Comparison of ENCODE assay signal across 1 cellular context in the genomic region with DNA sequence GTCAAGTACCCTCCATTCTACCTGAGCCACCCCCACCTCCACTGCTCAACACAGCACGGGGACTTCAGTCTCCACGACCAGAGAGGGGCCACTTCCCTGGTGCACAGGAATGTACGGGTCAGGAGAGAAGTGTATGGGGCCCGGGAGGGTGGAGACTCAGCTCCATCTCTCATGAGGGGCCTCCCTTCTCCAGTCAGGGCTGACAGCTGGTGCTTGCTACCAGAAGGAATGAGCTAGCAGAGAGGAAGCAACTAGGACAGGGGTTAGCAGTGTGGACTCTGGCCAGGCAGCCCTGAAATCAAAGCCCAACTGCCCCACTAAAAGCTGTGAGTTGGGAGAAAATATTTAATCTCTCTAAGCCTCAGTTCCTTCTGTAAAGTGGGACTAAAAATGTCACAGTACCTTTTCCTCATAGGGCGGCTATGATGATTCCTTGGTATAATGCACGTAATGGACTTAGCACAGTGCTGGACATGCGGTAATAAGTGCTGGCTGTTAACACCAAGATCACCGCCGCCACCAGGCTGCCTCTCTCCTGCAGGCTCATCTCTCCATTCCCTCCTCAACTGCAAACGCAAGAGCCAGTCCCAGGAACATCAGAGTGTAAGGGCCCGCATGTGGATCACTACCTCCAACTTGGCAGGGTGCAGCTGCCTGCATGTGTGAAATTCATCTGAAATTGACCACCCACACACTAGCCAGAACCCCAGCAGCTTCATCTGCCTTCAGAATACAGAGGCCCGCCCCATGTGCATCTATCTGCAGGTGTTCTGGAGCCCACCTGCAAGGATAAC.
TF ChIP-seq lines count a peak whose summit lies in the region.

No MANE protein-coding gene starts in this region.

TF ChIP-seq in HepG2, 621 proteins besides CTCF, POLR2A, EP300 and RAD21 (continued from another document and continues in another):
- TF ChIP-seq PAF1 (CRISPR knock-in tag; IDR thresholded peaks at IDR 0.05) (no peak), YEATS4 (CRISPR knock-in tag; IDR thresholded peaks at IDR 0.05; ENCODE audit: borderline replicate concordance) (no peak), ZNF777 (CRISPR knock-in tag; IDR thresholded peaks at IDR 0.05) (no peak), HDAC2 (CRISPR knock-in tag; IDR thresholded peaks at IDR 0.05) (peak; percentile 57), ZNF354B (CRISPR knock-in tag; IDR thresholded peaks at IDR 0.05) (no peak), ZNF260 (CRISPR knock-in tag; IDR thresholded peaks at IDR 0.05; ENCODE audit: borderline replicate concordance, low read depth) (no peak), MAF1 (CRISPR knock-in tag; IDR thresholded peaks at IDR 0.05; ENCODE audit: borderline replicate concordance) (no peak), ZNF207 (IDR thresholded peaks at IDR 0.05; ENCODE audit: borderline replicate concordance) (no peak), PCBP2 (optimal IDR thresholded peaks at IDR 0.05; ENCODE audit: low read depth, low read length, poor library complexity, severe bottlenecking) (no peak), ZNF530 (CRISPR knock-in tag; IDR thresholded peaks at IDR 0.05; ENCODE audit: low read depth) (no peak), ZNF292 (CRISPR knock-in tag; IDR thresholded peaks at IDR 0.05; ENCODE audit: borderline replicate concordance, low read depth) (peak; percentile 52; the same call in 1 of the 2 replicates), ZNF263 (CRISPR knock-in tag; IDR thresholded peaks at IDR 0.05) (0 out of 2 replicates have a peak, but pooled peaks have one; percentile 14), MIXL1 (CRISPR knock-in tag; IDR thresholded peaks at IDR 0.05) (no peak), ZSCAN25 (CRISPR knock-in tag; IDR thresholded peaks at IDR 0.05) (no peak), ERF (CRISPR knock-in tag; IDR thresholded peaks at IDR 0.05) (no peak), ZNF143 (CRISPR knock-in tag; IDR thresholded peaks at IDR 0.05) (no peak), JUND (CRISPR knock-in tag; IDR thresholded peaks at IDR 0.05) (no peak), ZFP36L1 (CRISPR knock-in tag; IDR thresholded peaks at IDR 0.05) (no peak), REPIN1 (CRISPR knock-in tag; IDR thresholded peaks at IDR 0.05; ENCODE audit: borderline replicate concordance, low read depth) (no peak), NFATC3 (CRISPR knock-in tag; IDR thresholded peaks at IDR 0.05) (no peak), HOXD1 (CRISPR knock-in tag; IDR thresholded peaks at IDR 0.05) (no peak), HES4 (CRISPR knock-in tag; IDR thresholded peaks at IDR 0.05; ENCODE audit: borderline replicate concordance) (no peak), ARNT2 (CRISPR knock-in tag; IDR thresholded peaks at IDR 0.05; ENCODE audit: low read depth) (no peak), THYN1 (CRISPR knock-in tag; IDR thresholded peaks at IDR 0.05; ENCODE audit: borderline replicate concordance, low read depth) (no peak), PCBP1 (IDR thresholded peaks at IDR 0.05; ENCODE audit: borderline replicate concordance, low read depth, low read length) (no peak), IKZF4 (CRISPR knock-in tag; IDR thresholded peaks at IDR 0.05; ENCODE audit: borderline replicate concordance, low read depth, not compliant biosample characterization) (no peak), HCFC1 (IDR thresholded peaks at IDR 0.05; ENCODE audit: low read depth, low read length) (no peak), PITX1 (CRISPR knock-in tag; IDR thresholded peaks at IDR 0.05) (peak; percentile 47; the same call in 1 of the 2 replicates), HHEX (CRISPR knock-in tag; IDR thresholded peaks at IDR 0.05) (no peak), ESRRA (CRISPR knock-in tag; IDR thresholded peaks at IDR 0.05; ENCODE audit: low read depth) (no peak), ATAD3A (CRISPR knock-in tag; IDR thresholded peaks at IDR 0.05) (no peak), ZC3H13 (CRISPR knock-in tag; IDR thresholded peaks at IDR 0.05) (no peak), ZFP90 (CRISPR knock-in tag; IDR thresholded peaks at IDR 0.05; ENCODE audit: borderline replicate concordance) (peak; percentile 28; the same call in 1 of the 2 replicates), CEBPB (IDR thresholded peaks at IDR 0.05; ENCODE audit: borderline replicate concordance, low read depth, low read length) (no peak), SNRNP70 (IDR thresholded peaks at IDR 0.05; ENCODE audit: low read depth, low read length) (no peak), ZNF589 (CRISPR knock-in tag; conservative IDR thresholded peaks at IDR 0.05) (no peak), MYC (CRISPR knock-in tag; IDR thresholded peaks at IDR 0.05; ENCODE audit: borderline replicate concordance) (no peak), MIER3 (CRISPR knock-in tag; IDR thresholded peaks at IDR 0.05; ENCODE audit: borderline replicate concordance) (no peak)
- TF ChIP-seq, protein P1, sequence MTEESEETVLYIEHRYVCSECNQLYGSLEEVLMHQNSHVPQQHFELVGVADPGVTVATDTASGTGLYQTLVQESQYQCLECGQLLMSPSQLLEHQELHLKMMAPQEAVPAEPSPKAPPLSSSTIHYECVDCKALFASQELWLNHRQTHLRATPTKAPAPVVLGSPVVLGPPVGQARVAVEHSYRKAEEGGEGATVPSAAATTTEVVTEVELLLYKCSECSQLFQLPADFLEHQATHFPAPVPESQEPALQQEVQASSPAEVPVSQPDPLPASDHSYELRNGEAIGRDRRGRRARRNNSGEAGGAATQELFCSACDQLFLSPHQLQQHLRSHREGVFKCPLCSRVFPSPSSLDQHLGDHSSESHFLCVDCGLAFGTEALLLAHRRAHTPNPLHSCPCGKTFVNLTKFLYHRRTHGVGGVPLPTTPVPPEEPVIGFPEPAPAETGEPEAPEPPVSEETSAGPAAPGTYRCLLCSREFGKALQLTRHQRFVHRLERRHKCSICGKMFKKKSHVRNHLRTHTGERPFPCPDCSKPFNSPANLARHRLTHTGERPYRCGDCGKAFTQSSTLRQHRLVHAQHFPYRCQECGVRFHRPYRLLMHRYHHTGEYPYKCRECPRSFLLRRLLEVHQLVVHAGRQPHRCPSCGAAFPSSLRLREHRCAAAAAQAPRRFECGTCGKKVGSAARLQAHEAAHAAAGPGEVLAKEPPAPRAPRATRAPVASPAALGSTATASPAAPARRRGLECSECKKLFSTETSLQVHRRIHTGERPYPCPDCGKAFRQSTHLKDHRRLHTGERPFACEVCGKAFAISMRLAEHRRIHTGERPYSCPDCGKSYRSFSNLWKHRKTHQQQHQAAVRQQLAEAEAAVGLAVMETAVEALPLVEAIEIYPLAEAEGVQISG (CRISPR knock-in tag; IDR thresholded peaks at IDR 0.05): no peak; the same call in 1 of the 2 replicates
- TF ChIP-seq, protein P2, sequence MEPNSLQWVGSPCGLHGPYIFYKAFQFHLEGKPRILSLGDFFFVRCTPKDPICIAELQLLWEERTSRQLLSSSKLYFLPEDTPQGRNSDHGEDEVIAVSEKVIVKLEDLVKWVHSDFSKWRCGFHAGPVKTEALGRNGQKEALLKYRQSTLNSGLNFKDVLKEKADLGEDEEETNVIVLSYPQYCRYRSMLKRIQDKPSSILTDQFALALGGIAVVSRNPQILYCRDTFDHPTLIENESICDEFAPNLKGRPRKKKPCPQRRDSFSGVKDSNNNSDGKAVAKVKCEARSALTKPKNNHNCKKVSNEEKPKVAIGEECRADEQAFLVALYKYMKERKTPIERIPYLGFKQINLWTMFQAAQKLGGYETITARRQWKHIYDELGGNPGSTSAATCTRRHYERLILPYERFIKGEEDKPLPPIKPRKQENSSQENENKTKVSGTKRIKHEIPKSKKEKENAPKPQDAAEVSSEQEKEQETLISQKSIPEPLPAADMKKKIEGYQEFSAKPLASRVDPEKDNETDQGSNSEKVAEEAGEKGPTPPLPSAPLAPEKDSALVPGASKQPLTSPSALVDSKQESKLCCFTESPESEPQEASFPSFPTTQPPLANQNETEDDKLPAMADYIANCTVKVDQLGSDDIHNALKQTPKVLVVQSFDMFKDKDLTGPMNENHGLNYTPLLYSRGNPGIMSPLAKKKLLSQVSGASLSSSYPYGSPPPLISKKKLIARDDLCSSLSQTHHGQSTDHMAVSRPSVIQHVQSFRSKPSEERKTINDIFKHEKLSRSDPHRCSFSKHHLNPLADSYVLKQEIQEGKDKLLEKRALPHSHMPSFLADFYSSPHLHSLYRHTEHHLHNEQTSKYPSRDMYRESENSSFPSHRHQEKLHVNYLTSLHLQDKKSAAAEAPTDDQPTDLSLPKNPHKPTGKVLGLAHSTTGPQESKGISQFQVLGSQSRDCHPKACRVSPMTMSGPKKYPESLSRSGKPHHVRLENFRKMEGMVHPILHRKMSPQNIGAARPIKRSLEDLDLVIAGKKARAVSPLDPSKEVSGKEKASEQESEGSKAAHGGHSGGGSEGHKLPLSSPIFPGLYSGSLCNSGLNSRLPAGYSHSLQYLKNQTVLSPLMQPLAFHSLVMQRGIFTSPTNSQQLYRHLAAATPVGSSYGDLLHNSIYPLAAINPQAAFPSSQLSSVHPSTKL (CRISPR knock-in tag; IDR thresholded peaks at IDR 0.05): peak; percentile 29; the same call in 1 of the 2 replicates
- TF ChIP-seq, protein P3, sequence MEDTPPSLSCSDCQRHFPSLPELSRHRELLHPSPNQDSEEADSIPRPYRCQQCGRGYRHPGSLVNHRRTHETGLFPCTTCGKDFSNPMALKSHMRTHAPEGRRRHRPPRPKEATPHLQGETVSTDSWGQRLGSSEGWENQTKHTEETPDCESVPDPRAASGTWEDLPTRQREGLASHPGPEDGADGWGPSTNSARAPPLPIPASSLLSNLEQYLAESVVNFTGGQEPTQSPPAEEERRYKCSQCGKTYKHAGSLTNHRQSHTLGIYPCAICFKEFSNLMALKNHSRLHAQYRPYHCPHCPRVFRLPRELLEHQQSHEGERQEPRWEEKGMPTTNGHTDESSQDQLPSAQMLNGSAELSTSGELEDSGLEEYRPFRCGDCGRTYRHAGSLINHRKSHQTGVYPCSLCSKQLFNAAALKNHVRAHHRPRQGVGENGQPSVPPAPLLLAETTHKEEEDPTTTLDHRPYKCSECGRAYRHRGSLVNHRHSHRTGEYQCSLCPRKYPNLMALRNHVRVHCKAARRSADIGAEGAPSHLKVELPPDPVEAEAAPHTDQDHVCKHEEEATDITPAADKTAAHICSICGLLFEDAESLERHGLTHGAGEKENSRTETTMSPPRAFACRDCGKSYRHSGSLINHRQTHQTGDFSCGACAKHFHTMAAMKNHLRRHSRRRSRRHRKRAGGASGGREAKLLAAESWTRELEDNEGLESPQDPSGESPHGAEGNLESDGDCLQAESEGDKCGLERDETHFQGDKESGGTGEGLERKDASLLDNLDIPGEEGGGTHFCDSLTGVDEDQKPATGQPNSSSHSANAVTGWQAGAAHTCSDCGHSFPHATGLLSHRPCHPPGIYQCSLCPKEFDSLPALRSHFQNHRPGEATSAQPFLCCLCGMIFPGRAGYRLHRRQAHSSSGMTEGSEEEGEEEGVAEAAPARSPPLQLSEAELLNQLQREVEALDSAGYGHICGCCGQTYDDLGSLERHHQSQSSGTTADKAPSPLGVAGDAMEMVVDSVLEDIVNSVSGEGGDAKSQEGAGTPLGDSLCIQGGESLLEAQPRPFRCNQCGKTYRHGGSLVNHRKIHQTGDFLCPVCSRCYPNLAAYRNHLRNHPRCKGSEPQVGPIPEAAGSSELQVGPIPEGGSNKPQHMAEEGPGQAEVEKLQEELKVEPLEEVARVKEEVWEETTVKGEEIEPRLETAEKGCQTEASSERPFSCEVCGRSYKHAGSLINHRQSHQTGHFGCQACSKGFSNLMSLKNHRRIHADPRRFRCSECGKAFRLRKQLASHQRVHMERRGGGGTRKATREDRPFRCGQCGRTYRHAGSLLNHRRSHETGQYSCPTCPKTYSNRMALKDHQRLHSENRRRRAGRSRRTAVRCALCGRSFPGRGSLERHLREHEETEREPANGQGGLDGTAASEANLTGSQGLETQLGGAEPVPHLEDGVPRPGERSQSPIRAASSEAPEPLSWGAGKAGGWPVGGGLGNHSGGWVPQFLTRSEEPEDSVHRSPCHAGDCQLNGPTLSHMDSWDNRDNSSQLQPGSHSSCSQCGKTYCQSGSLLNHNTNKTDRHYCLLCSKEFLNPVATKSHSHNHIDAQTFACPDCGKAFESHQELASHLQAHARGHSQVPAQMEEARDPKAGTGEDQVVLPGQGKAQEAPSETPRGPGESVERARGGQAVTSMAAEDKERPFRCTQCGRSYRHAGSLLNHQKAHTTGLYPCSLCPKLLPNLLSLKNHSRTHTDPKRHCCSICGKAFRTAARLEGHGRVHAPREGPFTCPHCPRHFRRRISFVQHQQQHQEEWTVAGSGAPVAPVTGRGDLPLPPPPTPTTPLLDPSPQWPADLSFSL (CRISPR knock-in tag; IDR thresholded peaks at IDR 0.05): no peak
- TF ChIP-seq, protein P4, sequence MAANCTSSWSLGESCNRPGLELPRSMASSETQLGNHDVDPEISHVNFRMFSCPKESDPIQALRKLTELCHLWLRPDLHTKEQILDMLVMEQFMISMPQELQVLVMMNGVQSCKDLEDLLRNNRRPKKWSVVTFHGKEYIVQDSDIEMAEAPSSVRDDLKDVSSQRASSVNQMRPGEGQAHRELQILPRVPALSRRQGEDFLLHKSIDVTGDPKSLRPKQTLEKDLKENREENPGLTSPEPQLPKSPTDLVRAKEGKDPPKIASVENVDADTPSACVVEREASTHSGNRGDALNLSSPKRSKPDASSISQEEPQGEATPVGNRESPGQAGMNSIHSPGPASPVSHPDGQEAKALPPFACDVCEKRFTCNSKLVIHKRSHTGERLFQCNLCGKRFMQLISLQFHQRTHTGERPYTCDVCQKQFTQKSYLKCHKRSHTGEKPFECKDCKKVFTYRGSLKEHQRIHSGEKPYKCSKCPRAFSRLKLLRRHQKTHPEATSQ (CRISPR knock-in tag; IDR thresholded peaks at IDR 0.05; ENCODE audit: borderline replicate concordance): no peak
- TF ChIP-seq, protein P5, sequence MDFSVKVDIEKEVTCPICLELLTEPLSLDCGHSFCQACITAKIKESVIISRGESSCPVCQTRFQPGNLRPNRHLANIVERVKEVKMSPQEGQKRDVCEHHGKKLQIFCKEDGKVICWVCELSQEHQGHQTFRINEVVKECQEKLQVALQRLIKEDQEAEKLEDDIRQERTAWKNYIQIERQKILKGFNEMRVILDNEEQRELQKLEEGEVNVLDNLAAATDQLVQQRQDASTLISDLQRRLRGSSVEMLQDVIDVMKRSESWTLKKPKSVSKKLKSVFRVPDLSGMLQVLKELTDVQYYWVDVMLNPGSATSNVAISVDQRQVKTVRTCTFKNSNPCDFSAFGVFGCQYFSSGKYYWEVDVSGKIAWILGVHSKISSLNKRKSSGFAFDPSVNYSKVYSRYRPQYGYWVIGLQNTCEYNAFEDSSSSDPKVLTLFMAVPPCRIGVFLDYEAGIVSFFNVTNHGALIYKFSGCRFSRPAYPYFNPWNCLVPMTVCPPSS (IDR thresholded peaks at IDR 0.05): no peak
- TF ChIP-seq, protein P6, sequence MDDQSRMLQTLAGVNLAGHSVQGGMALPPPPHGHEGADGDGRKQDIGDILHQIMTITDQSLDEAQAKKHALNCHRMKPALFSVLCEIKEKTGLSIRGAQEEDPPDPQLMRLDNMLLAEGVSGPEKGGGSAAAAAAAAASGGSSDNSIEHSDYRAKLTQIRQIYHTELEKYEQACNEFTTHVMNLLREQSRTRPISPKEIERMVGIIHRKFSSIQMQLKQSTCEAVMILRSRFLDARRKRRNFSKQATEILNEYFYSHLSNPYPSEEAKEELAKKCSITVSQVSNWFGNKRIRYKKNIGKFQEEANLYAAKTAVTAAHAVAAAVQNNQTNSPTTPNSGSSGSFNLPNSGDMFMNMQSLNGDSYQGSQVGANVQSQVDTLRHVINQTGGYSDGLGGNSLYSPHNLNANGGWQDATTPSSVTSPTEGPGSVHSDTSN (CRISPR knock-in tag; IDR thresholded peaks at IDR 0.05; ENCODE audit: borderline replicate concordance): no peak
